ENCODE assay signal across 19 cellular contexts in the genomic region with DNA sequence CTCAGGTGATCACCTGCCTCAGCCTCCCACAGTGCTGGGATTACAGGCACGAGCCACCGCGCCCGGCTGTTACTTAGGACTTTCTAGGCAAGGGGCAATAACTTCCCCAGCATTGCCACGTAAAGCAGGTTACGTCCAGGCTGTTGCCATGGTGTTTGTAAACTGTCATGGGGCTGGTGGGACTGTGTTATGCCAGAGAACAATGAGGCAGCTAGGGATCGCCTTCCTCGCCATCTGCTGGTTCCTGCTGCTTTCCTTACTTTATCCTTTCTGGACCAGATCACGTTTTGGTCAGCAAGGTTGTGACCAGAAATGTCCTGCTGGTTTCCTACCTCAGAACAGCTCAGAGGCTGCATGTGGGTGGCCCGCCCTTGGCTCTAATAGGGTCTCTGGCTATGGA.
"Had no signal": no experiment of that assay in that cellular context is flagged by ENCODE, and none has a peak within 500 bp of the region (broad histone marks: within the 10 kb centered on the region; RNA-seq: fewer than 3 reads in every experiment).

No MANE protein-coding gene starts in this region.

- H3K9me3 ChIP-seq: pancreas, vagina had no signal

- H3K4me2 ChIP-seq: smooth muscle cell had no signal

- H3K36me3 ChIP-seq: breast epithelium, esophagus squamous epithelium, pancreas, stomach, vagina had no signal

- H3K4me3 ChIP-seq: breast epithelium, esophagus squamous epithelium, pancreas, smooth muscle cell, stomach, vagina had no signal

- ATAC-seq: activated CD8-positive, alpha-beta T cell treated with anti-CD3 and anti-CD28 coated beads for 36 hours; activated T-helper 17 cell treated with anti-CD3 and anti-CD28 coated beads, Interleukin-2, amount 50 U/mL, for 72 hours; naive thymus-derived CD8-positive, alpha-beta T cell; sciatic nerve; stimulated activated effector memory CD8-positive, alpha-beta T cell treated with anti-CD3 and anti-CD28 coated beads, Interleukin-12 subunit alpha, Interleukin-12 subunit beta, amount 100 ng/mL, for 72 hours had no signal

- H3K27ac ChIP-seq: breast epithelium, esophagus squamous epithelium, pancreas, stomach, vagina had no signal

- DNase-seq: activated CD4-positive, alpha-beta T cell treated with anti-CD3 and anti-CD28 coated beads, Interleukin-2, amount 10 ng/mL, durations not matched to agents 24 days and 14 days; activated CD8-positive, alpha-beta T cell treated with anti-CD3 and anti-CD28 coated beads for 36 hours; activated naive CD4-positive, alpha-beta T cell treated with anti-CD3 and anti-CD28 coated beads, Interleukin-2, amount 10 ng/mL, durations not matched to agents 7 days and 5 days; activated T-cell treated with anti-CD3 and anti-CD28 coated beads, Interleukin-2, amount 50 U/mL, for 1 hour; aorta; effector memory CD4-positive, alpha-beta T cell; esophagus squamous epithelium; naive thymus-derived CD8-positive, alpha-beta T cell; stimulated activated CD4-positive, alpha-beta T cell treated with anti-CD3 and anti-CD28 coated beads, Interleukin-4, amount 100 ng/mL, for 24 hours; stomach; T1000; trophoblast cell had no signal

- H3K4me1 ChIP-seq: breast epithelium, pancreas, vagina had no signal

- H3K27me3 ChIP-seq: pancreas had no signal
